ENCODE assay signal across 8 cellular contexts in the genomic region with DNA sequence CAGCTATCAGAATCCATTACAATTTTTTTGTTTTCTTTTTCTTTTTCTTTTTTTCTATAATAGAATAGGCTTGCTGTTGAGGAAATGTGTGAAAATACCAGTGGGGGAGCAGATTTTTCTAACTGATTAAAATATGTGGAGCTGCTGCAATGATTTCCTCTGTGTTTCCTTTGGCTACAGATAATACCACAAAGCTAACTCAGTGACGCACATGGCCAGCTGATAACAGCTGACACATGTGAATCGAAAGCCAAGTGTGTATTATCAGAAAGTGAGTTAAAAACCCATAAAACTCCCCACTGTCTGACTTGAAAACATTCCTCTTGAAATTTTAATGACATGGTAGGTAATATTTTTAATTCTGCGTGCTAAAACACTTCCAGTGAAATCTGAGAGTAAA.
DNase-seq lines count a peak whose midpoint lies in the region; ATAC-seq lines count a peak whose summit lies in the region.

No MANE protein-coding gene starts in this region.

- no peak overlapping the region for H3K4me2 ChIP-seq in mesenchymal stem cell (ENCODE audit: low read length, poor library complexity, severe bottlenecking)

- no peaks in the 10 kb centered on the region for H3K36me3 ChIP-seq in mesenchymal stem cell (ENCODE audit: control insufficient read depth in 1 of 2, insufficient read depth in 2 of 2, low read depth in 1 of 2, low read length in 2 of 2)

- 83% methylated on average over 1 of the region's 3 CpGs for WGBS in mesenchymal stem cell

- no peak overlapping the region for H2BK120ac ChIP-seq in mesenchymal stem cell (ENCODE audit: low read depth, low read length)

- H3K4me1 ChIP-seq in mesenchymal stem cell (ENCODE audit: control insufficient read depth, insufficient read depth, low read depth, low read length), result no peaks in the 10 kb centered on the region

- intact Hi-C loops in activated T-helper 1 cell treated with anti-CD3 and anti-CD28 coated beads, Interleukin-12 subunit alpha, Interleukin-12 subunit beta, Interleukin-2, Interleukin-4 antibody, amounts not matched to agents 30 ng/mL and 10 ng/mL and 1 ng/mL, durations not matched to agents 14 hours and 24 hours and 36 hours (cut with micrococcal nuclease), result loop anchor here (1.0 to 5.0 kb wide), 5 partner anchors 9 to 284 kb away; partner anchors contain the start of gene PDE7B

- H3K4me3 Mint-ChIP-seq in activated T-helper 1 cell treated with anti-CD3 and anti-CD28 coated beads, Interleukin-12 subunit alpha, Interleukin-12 subunit beta, Interleukin-2, Interleukin-4 antibody, amounts not matched to agents 30 ng/mL and 10 ng/mL and 1 ng/mL, durations not matched to agents 14 hours and 24 hours and 36 hours, result peak overlapping the region; percentile 3

- peak; percentile 51 for DNase-seq in activated T-helper 1 cell treated with anti-CD3 and anti-CD28 coated beads, Interleukin-12 subunit alpha, Interleukin-12 subunit beta, Interleukin-2, Interleukin-4 antibody, amounts not matched to agents 30 ng/mL and 10 ng/mL and 1 ng/mL, durations not matched to agents 14 hours and 24 hours and 36 hours (ENCODE audit: low spot score)
- peak; percentile 19 for DNase-seq in mesenchymal stem cell
- DNase-seq in NK-92 (lab: John Stamatoyannopoulos, UW; ENCODE audit: unreplicated experiment), result no peak
- no peak for DNase-seq in NCI-H774 (lab: John Stamatoyannopoulos, UW)
- DNase-seq in NCI-H446 treated with DMSO at 0.1 percent for 48 hours (lab: John Stamatoyannopoulos, UW), result no peak

- H3K9ac ChIP-seq in mesenchymal stem cell (ENCODE audit: low read length), result peak overlapping the region; percentile 47

- peaks cover 64% of the 10 kb centered on the region for H3K4me1 Mint-ChIP-seq in activated T-helper 1 cell treated with anti-CD3 and anti-CD28 coated beads, Interleukin-12 subunit alpha, Interleukin-12 subunit beta, Interleukin-2, Interleukin-4 antibody, amounts not matched to agents 30 ng/mL and 10 ng/mL and 1 ng/mL, durations not matched to agents 14 hours and 24 hours and 36 hours (ENCODE audit: low read depth)

- H4K91ac ChIP-seq in mesenchymal stem cell (ENCODE audit: low read length), result no peak overlapping the region

- no peaks in the 10 kb centered on the region for H3K9me3 ChIP-seq in mesenchymal stem cell (ENCODE audit: control insufficient read depth, low read length)

- no peaks in the 10 kb centered on the region for H3K27me3 ChIP-seq in mesenchymal stem cell (ENCODE audit: control insufficient read depth in 1 of 2, insufficient read depth in 1 of 2, low read length in 2 of 2)

- no peak overlapping the region for H3K14ac ChIP-seq in mesenchymal stem cell (ENCODE audit: low read length in 2 of 2)

- H2BK5ac ChIP-seq in mesenchymal stem cell (ENCODE audit: low read depth, low read length, poor library complexity, severe bottlenecking), result no peak overlapping the region

- no peaks in the 10 kb centered on the region for H3K27me3 Mint-ChIP-seq in activated T-helper 1 cell treated with anti-CD3 and anti-CD28 coated beads, Interleukin-12 subunit alpha, Interleukin-12 subunit beta, Interleukin-2, Interleukin-4 antibody, amounts not matched to agents 30 ng/mL and 10 ng/mL and 1 ng/mL, durations not matched to agents 14 hours and 24 hours and 36 hours (ENCODE audit: insufficient read depth)

- no peak overlapping the region for H3K4ac ChIP-seq in mesenchymal stem cell (ENCODE audit: low read depth in 1 of 2, low read length in 2 of 2)

- H4K8ac ChIP-seq in mesenchymal stem cell (ENCODE audit: low read length), result no peak overlapping the region

- H3K27ac ChIP-seq in mesenchymal stem cell (ENCODE audit: low read length, poor library complexity, severe bottlenecking), result no peak overlapping the region

- no peak overlapping the region for H3K18ac ChIP-seq in mesenchymal stem cell (ENCODE audit: low read depth in 1 of 2, low read length in 2 of 2)

- no peak overlapping the region for H2BK12ac ChIP-seq in mesenchymal stem cell (ENCODE audit: low read length in 2 of 2)

- no peak overlapping the region for H3K23ac ChIP-seq in mesenchymal stem cell (ENCODE audit: low read length in 2 of 2)

- no peak overlapping the region for H2BK15ac ChIP-seq in mesenchymal stem cell (ENCODE audit: low read depth, poor library complexity, severe bottlenecking)

- H3K9me3 Mint-ChIP-seq in activated T-helper 1 cell treated with anti-CD3 and anti-CD28 coated beads, Interleukin-12 subunit alpha, Interleukin-12 subunit beta, Interleukin-2, Interleukin-4 antibody, amounts not matched to agents 30 ng/mL and 10 ng/mL and 1 ng/mL, durations not matched to agents 14 hours and 24 hours and 36 hours, result peaks cover 20% of the 10 kb centered on the region

- ATAC-seq in GM18508 (IDR thresholded peaks at IDR 0.05; ENCODE audit: insufficient read depth, unreplicated experiment) (peak; percentile 90), HG03066 (IDR thresholded peaks at IDR 0.05; ENCODE audit: low read depth, unreplicated experiment) (peak; percentile 64), GM21526 (IDR thresholded peaks at IDR 0.05; ENCODE audit: low FRiP score, unreplicated experiment) (no peak)

- peaks cover 26% of the 10 kb centered on the region for H3K36me3 Mint-ChIP-seq in activated T-helper 1 cell treated with anti-CD3 and anti-CD28 coated beads, Interleukin-12 subunit alpha, Interleukin-12 subunit beta, Interleukin-2, Interleukin-4 antibody, amounts not matched to agents 30 ng/mL and 10 ng/mL and 1 ng/mL, durations not matched to agents 14 hours and 24 hours and 36 hours (ENCODE audit: low read depth)

- no peak overlapping the region for H2AFZ ChIP-seq in mesenchymal stem cell (ENCODE audit: low read depth, low read length)

- H2AK5ac ChIP-seq in mesenchymal stem cell (ENCODE audit: low read length, severe bottlenecking), result no peak overlapping the region

- H3K79me1 ChIP-seq in mesenchymal stem cell (replicated peaks; ENCODE audit: low read length, poor library complexity, severe bottlenecking), result no peaks in the 10 kb centered on the region

- peak overlapping the region; percentile 93 for H3K27ac Mint-ChIP-seq in activated T-helper 1 cell treated with anti-CD3 and anti-CD28 coated beads, Interleukin-12 subunit alpha, Interleukin-12 subunit beta, Interleukin-2, Interleukin-4 antibody, amounts not matched to agents 30 ng/mL and 10 ng/mL and 1 ng/mL, durations not matched to agents 14 hours and 24 hours and 36 hours

- no peak overlapping the region for H3K4me3 ChIP-seq in mesenchymal stem cell (ENCODE audit: insufficient read depth in 1 of 2, low read depth in 1 of 2, low read length in 2 of 2)

Comparison
In these comparisons a context has a peak if more than half of its experiments do, and no peak if none do; other contexts are left out.
1. DNase-seq: peak in activated T-helper 1 cell treated with anti-CD3 and anti-CD28 coated beads, Interleukin-12 subunit alpha, Interleukin-12 subunit beta, Interleukin-2, Interleukin-4 antibody, amounts not matched to agents 30 ng/mL and 10 ng/mL and 1 ng/mL, durations not matched to agents 14 hours and 24 hours and 36 hours (single experiment) and mesenchymal stem cell (single experiment); none in NK-92 (single experiment), NCI-H774 (single experiment) and NCI-H446 treated with DMSO at 0.1 percent for 48 hours (single experiment).